Comparison of ENCODE assay signal across 1 cellular context in the genomic region with DNA sequence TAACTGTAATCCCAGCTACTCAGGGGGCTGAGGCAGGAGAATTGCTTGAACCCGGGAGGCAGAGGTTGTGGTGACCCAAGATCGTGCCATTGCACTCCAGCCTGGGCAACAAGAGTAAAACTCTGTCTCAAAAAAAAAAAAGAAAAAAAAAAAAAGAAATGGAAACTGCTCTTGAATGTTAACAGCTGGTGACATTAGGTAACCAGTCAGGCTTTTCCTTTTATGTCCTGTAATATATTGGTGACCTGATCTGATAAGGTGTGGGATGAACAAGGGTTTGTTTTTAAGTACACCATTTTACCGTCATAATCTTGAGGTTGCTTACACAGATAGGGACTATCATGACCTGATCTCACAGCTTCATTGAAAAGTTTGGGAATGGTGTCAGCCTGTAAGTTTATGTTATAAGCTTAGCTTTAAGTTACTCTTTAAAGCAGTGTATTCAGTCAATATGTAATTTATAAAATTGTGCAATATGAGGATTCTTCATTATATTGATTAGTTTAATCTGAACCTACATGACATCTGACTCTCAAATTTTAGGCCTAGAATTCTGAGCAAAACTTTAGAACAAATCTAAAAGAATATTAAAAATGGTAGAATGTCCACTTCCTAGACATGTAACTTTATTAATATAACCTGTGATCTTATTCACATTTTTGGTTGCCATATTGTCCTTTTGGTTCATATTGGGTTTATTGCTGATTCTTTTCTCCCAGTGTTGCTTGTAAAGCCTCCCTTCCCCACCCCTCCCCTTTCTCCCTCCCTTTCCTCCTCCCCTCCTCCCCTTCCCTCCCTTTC.
TF ChIP-seq lines count a peak whose summit lies in the region.

No MANE protein-coding gene starts in this region.

TF ChIP-seq in HepG2, 621 proteins besides CTCF, POLR2A, EP300 and RAD21:
- TF ChIP-seq MEF2D (CRISPR knock-in tag; IDR thresholded peaks at IDR 0.05) (no peak), REXO4 (CRISPR knock-in tag; IDR thresholded peaks at IDR 0.05; ENCODE audit: borderline replicate concordance) (no peak), KDM5B (CRISPR knock-in tag; IDR thresholded peaks at IDR 0.05; ENCODE audit: borderline replicate concordance) (no peak), ZNF724P (CRISPR knock-in tag; IDR thresholded peaks at IDR 0.05; ENCODE audit: borderline replicate concordance) (no peak), ZBTB7A (CRISPR knock-in tag; IDR thresholded peaks at IDR 0.05) (no peak), PCBP1 (IDR thresholded peaks at IDR 0.05; ENCODE audit: borderline replicate concordance, low read depth, low read length) (peak; percentile 83), BORCS8-MEF2B (CRISPR knock-in tag; IDR thresholded peaks at IDR 0.05) (no peak), RAD51 (IDR thresholded peaks at IDR 0.05; ENCODE audit: borderline replicate concordance) (no peak), HNRNPK (IDR thresholded peaks at IDR 0.05; ENCODE audit: low read depth, low read length, poor library complexity, severe bottlenecking) (peak; percentile 98)
- TF ChIP-seq, protein P1, sequence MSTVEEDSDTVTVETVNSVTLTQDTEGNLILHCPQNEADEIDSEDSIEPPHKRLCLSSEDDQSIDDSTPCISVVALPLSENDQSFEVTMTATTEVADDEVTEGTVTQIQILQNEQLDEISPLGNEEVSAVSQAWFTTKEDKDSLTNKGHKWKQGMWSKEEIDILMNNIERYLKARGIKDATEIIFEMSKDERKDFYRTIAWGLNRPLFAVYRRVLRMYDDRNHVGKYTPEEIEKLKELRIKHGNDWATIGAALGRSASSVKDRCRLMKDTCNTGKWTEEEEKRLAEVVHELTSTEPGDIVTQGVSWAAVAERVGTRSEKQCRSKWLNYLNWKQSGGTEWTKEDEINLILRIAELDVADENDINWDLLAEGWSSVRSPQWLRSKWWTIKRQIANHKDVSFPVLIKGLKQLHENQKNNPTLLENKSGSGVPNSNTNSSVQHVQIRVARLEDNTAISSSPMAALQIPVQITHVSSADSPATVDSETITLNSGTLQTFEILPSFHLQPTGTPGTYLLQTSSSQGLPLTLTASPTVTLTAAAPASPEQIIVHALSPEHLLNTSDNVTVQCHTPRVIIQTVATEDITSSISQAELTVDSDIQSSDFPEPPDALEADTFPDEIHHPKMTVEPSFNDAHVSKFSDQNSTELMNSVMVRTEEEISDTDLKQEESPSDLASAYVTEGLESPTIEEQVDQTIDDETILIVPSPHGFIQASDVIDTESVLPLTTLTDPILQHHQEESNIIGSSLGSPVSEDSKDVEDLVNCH (CRISPR knock-in tag; IDR thresholded peaks at IDR 0.05) = no peak
